ENCODE assay signal across 13 cellular contexts in genomic region chr2:62663443-62663842, GRCh38. TPM values are rescaled to one million over a fixed set of nuclear protein-coding genes. Genes with fewer than 3 reads are reported as not detected.
DNase-seq lines count a peak whose midpoint lies in the region; ATAC-seq, FAIRE-seq and TF ChIP-seq lines count a peak whose summit lies in the region.
"Had no signal": no experiment of that assay in that cellular context is flagged by ENCODE, and none has a peak within 500 bp of the region (broad histone marks: within the 10 kb centered on the region; RNA-seq: fewer than 3 reads in every experiment).

No MANE protein-coding gene starts in this region.

- POLR2A ChIA-PET in A549 (lab: Yijun Ruan, JAX): interaction anchor here (2.2 kb wide), 1 partner anchor 42 kb away, joined by 9 read pairs; the partner anchor contains the start of gene EHBP1

- ATAC-seq in A549: 0 out of 6 replicates have a peak, but pooled peaks of 1 of the 2 experiments have one; percentile 27

- no peak for TF ChIP-seq POLR2A in A549 (IDR thresholded peaks at IDR 0.05; ENCODE audit: low read length)

- peak overlapping the region; percentile 89; the same call in 1 of the 2 replicates for H2AFZ ChIP-seq in Loucy (ENCODE audit: low read length)
- H2AFZ ChIP-seq in neural progenitor cell (replicated peaks): peak overlapping the region; percentile 19

- H3K79me2 ChIP-seq in Loucy (ENCODE audit: insufficient read depth, low read length) (no peaks in the 10 kb centered on the region), neural progenitor cell (ENCODE audit: low read depth) (no peaks in the 10 kb centered on the region)

- H3K4me2 ChIP-seq in A549 (peak overlapping the region; percentile 41), Loucy (ENCODE audit: low read depth, low read length, poor library complexity, severe bottlenecking) (no peak overlapping the region), neural progenitor cell (no peak overlapping the region)

- peaks cover 31% of the 10 kb centered on the region for H3K4me1 Mint-ChIP-seq in neural progenitor cell

- H3K4me3 ChIP-seq in A549 (no peak overlapping the region), Loucy (ENCODE audit: low read length, poor library complexity, severe bottlenecking) (no peak overlapping the region), fibroblast of mammary gland (ENCODE audit: control insufficient read depth, low read depth, low read length) (no peak overlapping the region), neural progenitor cell (no peak overlapping the region), dorsolateral prefrontal cortex (no peak overlapping the region), small intestine (ENCODE audit: low read depth in 1 of 2, low read length in 2 of 2) (no peak overlapping the region)

- H3K9ac ChIP-seq in Loucy (ENCODE audit: low read depth, low read length, poor library complexity, severe bottlenecking) (no peak overlapping the region), neural progenitor cell (no peak overlapping the region)

- H3K27me3 ChIP-seq in Loucy (ENCODE audit: insufficient read depth, low read length, poor library complexity, severe bottlenecking): no peaks in the 10 kb centered on the region
- no peaks in the 10 kb centered on the region for H3K27me3 ChIP-seq in neural progenitor cell
- H3K27me3 ChIP-seq in dorsolateral prefrontal cortex: no peaks in the 10 kb centered on the region
- H3K27me3 ChIP-seq in small intestine (ENCODE audit: control insufficient read depth in 2 of 2, insufficient read depth in 2 of 2, low read length in 2 of 2): no peaks in the 10 kb centered on the region

- no peak overlapping the region for H3K4me3 Mint-ChIP-seq in neural progenitor cell

- no peaks in the 10 kb centered on the region for H3K9me2 ChIP-seq in Loucy (replicated peaks; ENCODE audit: low read depth, low read length)

- no peaks in the 10 kb centered on the region for H3K36me3 Mint-ChIP-seq in neural progenitor cell

- TF ChIP-seq RAD21 in A549 (conservative IDR thresholded peaks at IDR 0.05 in 1 of 2, IDR thresholded peaks at IDR 0.05 in 1 of 2): no peak

- FAIRE-seq in A549 (lab: Jason Lieb, UNC): no peak
- FAIRE-seq in small intestine (lab: Jason Lieb, UNC): no peak
- FAIRE-seq: colon had no signal

- DNase-seq in A549 (ENCODE audit: low read depth in 1 of 2, low spot score in 1 of 2) (no peak), fibroblast of mammary gland (ENCODE audit: low read depth) (peak; percentile 96), neural progenitor cell (ENCODE audit: low spot score) (no peak), dorsolateral prefrontal cortex (no peak), NCI-H1694 (lab: John Stamatoyannopoulos, UW) (no peak), small intestine (no peak)
- DNase-seq in stimulated activated CD4-positive, alpha-beta T cell treated with anti-CD3 and anti-CD28 coated beads, Interleukin-4, amount 100 ng/mL, for 1 hour: no peak
- DNase-seq: ACHN, midbrain, NCI-H2171, WERI-Rb-1 had no signal

- H3K27ac ChIP-seq in A549: peak overlapping the region; percentile 10 to 56; a peak in 4 of 6 replicates
- no peak overlapping the region for H3K27ac ChIP-seq in neural progenitor cell
- peak overlapping the region in 1 of 59 donors; percentile 18 for H3K27ac ChIP-seq in dorsolateral prefrontal cortex
- no peak overlapping the region for H3K27ac ChIP-seq in small intestine (ENCODE audit: low read depth in 1 of 2, low read length in 1 of 2)
- H3K27ac ChIP-seq: WERI-Rb-1 had no signal

- H3F3A ChIP-seq in Loucy (ENCODE audit: low read depth) (no peaks in the 10 kb centered on the region), neural progenitor cell (ENCODE audit: low read depth) (no peaks in the 10 kb centered on the region)

- H3K9me3 ChIP-seq in A549: no peaks in the 10 kb centered on the region
- no peaks in the 10 kb centered on the region for H3K9me3 ChIP-seq in Loucy (ENCODE audit: insufficient read depth, low read depth, low read length)
- no peaks in the 10 kb centered on the region for H3K9me3 ChIP-seq in neural progenitor cell (ENCODE audit: low read depth)
- H3K9me3 ChIP-seq in small intestine (ENCODE audit: control insufficient read depth, low read depth): no peaks in the 10 kb centered on the region

- H3K27ac Mint-ChIP-seq in neural progenitor cell: no peak overlapping the region

- peaks cover 3% of the 10 kb centered on the region for H3K27me3 Mint-ChIP-seq in neural progenitor cell (ENCODE audit: insufficient read depth, low read depth)

- TF ChIP-seq EP300 in A549 (IDR thresholded peaks at IDR 0.05): no peak

- intact Hi-C loops in dorsolateral prefrontal cortex (cut with DNase I): no loop called here

- H4K20me1 ChIP-seq in Loucy (ENCODE audit: insufficient read depth, low read length, poor library complexity, severe bottlenecking) (no peaks in the 10 kb centered on the region), neural progenitor cell (ENCODE audit: low read depth) (no peaks in the 10 kb centered on the region)

- H3K9me3 Mint-ChIP-seq in neural progenitor cell: no peaks in the 10 kb centered on the region

- H3K4me1 ChIP-seq in A549 (peaks cover 47% of the 10 kb centered on the region), Loucy (ENCODE audit: insufficient read depth, low read length, poor library complexity, severe bottlenecking) (peaks cover 4% of the 10 kb centered on the region), neural progenitor cell (peaks cover 10% of the 10 kb centered on the region), small intestine (ENCODE audit: control insufficient read depth in 2 of 2, insufficient read depth in 1 of 2, low read depth in 1 of 2, low read length in 1 of 2) (peaks cover 0 to 2% of the 10 kb centered on the region in 2 donors)

- no peak for TF ChIP-seq CTCF in A549 (IDR thresholded peaks at IDR 0.05)
- no peak for TF ChIP-seq CTCF in Loucy (conservative IDR thresholded peaks at IDR 0.05; ENCODE audit: low read length)
- TF ChIP-seq CTCF in fibroblast of mammary gland (conservative IDR thresholded peaks at IDR 0.05; ENCODE audit: control insufficient read depth, insufficient read depth, low read depth, low read length): no peak
- TF ChIP-seq CTCF in neural progenitor cell (IDR thresholded peaks at IDR 0.05): no peak
- no peak for TF ChIP-seq CTCF in dorsolateral prefrontal cortex (IDR thresholded peaks at IDR 0.05 in 54 of 56, conservative IDR thresholded peaks at IDR 0.05 in 2 of 56; ENCODE audit: low read depth in 1 of 56, partially characterized antibody in 56 of 56)

- CTCF ChIA-PET in A549 (lab: Yijun Ruan, JAX): interaction anchor here (1.1 to 1.2 kb wide), 3 partner anchors 8 to 207 kb away, joined by 3 to 4 read pairs (median 3); no protein-coding TSS in a partner anchor

- H3K36me3 ChIP-seq in Loucy (ENCODE audit: insufficient read depth, low read length): no peaks in the 10 kb centered on the region
- no peaks in the 10 kb centered on the region for H3K36me3 ChIP-seq in neural progenitor cell
- no peaks in the 10 kb centered on the region for H3K36me3 ChIP-seq in small intestine (ENCODE audit: control insufficient read depth in 2 of 2, insufficient read depth in 2 of 2, low read length in 2 of 2)
- H3K36me3 ChIP-seq: WERI-Rb-1 had no signal

TF ChIP-seq in A549, 52 proteins besides CTCF, POLR2A, EP300 and RAD21:
- no peak for TF ChIP-seq JUNB (IDR thresholded peaks at IDR 0.05)
- no peak for TF ChIP-seq HOXA7 (CRISPR knock-in tag; IDR thresholded peaks at IDR 0.05)
- TF ChIP-seq ELK1 (IDR thresholded peaks at IDR 0.05; ENCODE audit: low read depth, low read length): no peak
- TF ChIP-seq ATOH8 (CRISPR knock-in tag; IDR thresholded peaks at IDR 0.05; ENCODE audit: low read depth): no peak
- no peak for TF ChIP-seq CEBPB (IDR thresholded peaks at IDR 0.05)
- TF ChIP-seq TFCP2L1 (CRISPR knock-in tag; IDR thresholded peaks at IDR 0.05): no peak
- TF ChIP-seq FOXS1 (CRISPR knock-in tag; IDR thresholded peaks at IDR 0.05): no peak
- TF ChIP-seq GATA3 (IDR thresholded peaks at IDR 0.05; ENCODE audit: borderline replicate concordance): no peak

RNA-seq across cellular contexts. Expression of gene EHBP1, which starts 42.1 kb away (rescaled TPM):
- polyA plus RNA-seq in A549 (2011; rRNA removed): 145 and 204 TPM in 2 replicates
- polyA plus RNA-seq in A549 (2012; cell fraction: cytosol; rRNA removed): 27.9 and 34.9 TPM in 2 replicates
- polyA plus RNA-seq in A549 (2012; cell fraction: nucleus; rRNA removed): 23.7 and 39.5 TPM in 2 replicates
- polyA plus RNA-seq in A549 (2017; fragmentation: RNase III; extraction: RNeasy Plus Mini Kit Qiagen cat#74134 plus additional on column Dnase treatment): 62.4 to 76.9 TPM (median 65.7 TPM) in 3 replicates
- 153 and 167 TPM in 2 replicates for polyA minus RNA-seq in A549 (2011; rRNA and poly(A)+ RNA removed)
- total RNA-seq in neural progenitor cell (ENCODE audit: low replicate concordance): 51.5 and 65.8 TPM in 2 replicates
- total RNA-seq in dorsolateral prefrontal cortex: 100 to 1,000 TPM in 82 of 120 experiments, 10 to 100 TPM in 38; 66.5 to 148 (median 107) TPM
- polyA plus RNA-seq in small intestine: 10 to 100 TPM; 11.0 to 11.6 (median 11.4) TPM

Comparison
In these comparisons a context has a peak if more than half of its experiments do, and no peak if none do; other contexts are left out.
1. H3K27ac ChIP-seq: peak in A549 (2 of 2); none in neural progenitor cell (single experiment) and small intestine (0 of 2).